16 cellular contexts compared by ENCODE assay signal in genomic region chr6:73264446-73264845, GRCh38. TPM values are rescaled to one million over a fixed set of nuclear protein-coding genes. Genes with fewer than 3 reads are reported as not detected.
A peak's percentile ranks its signal among the peaks of the same experiment; 100 is the strongest.
DNase-seq lines count a peak whose midpoint lies in the region; ATAC-seq and TF ChIP-seq lines count a peak whose summit lies in the region.
"Had no signal": no experiment of that assay in that cellular context is flagged by ENCODE, and none has a peak within 500 bp of the region (broad histone marks: within the 10 kb centered on the region; RNA-seq: fewer than 3 reads in every experiment).

No MANE protein-coding gene starts in this region.

- dilution Hi-C loops in IMR-90 (cut with HindIII; ENCODE audit: low sequenced_read_pairs, unreplicated experiment): no loop called here

- ATAC-seq in IMR-90 (ENCODE audit: low read depth) (no peak), natural killer cell (no peak), left cardiac atrium (no peak)
- no peak for ATAC-seq in activated naive CD8-positive, alpha-beta T cell treated with anti-CD3 and anti-CD28 coated beads, Interleukin-2, amount 50 U/mL, for 24 hours
- ATAC-seq: stimulated activated naive B cell treated with anti-CD40 and anti-IgM and Interleukin-4, amounts not matched to agents 10 μg/mL and 1 μg/mL and 100 μg/mL, for 72 hours had no signal

- peak overlapping the region; percentile 8 for H3K27ac Mint-ChIP-seq in activated naive CD8-positive, alpha-beta T cell treated with anti-CD3 and anti-CD28 coated beads, Interleukin-2, amount 50 U/mL, for 24 hours
- H3K27ac Mint-ChIP-seq in natural killer cell: peak overlapping the region; percentile 21 to 85

- no peaks in the 10 kb centered on the region for H3K9me3 ChIP-seq in IMR-90 (ENCODE audit: control insufficient read depth, insufficient read depth, low read length)
- H3K9me3 ChIP-seq in colonic mucosa: no peaks in the 10 kb centered on the region
- H3K9me3 ChIP-seq: SJSA1 had no signal

- no peak overlapping the region for H3K14ac ChIP-seq in IMR-90 (replicated peaks; ENCODE audit: low read depth, low read length)

- no peaks in the 10 kb centered on the region for H4K20me1 ChIP-seq in IMR-90 (ENCODE audit: insufficient read depth, low read length)

- no peak overlapping the region for H4K8ac ChIP-seq in IMR-90 (ENCODE audit: low read depth in 2 of 2, low read length in 2 of 2)

- no peak overlapping the region for H4K5ac ChIP-seq in IMR-90 (ENCODE audit: low read depth, low read length)

- H3K27ac ChIP-seq in IMR-90 (ENCODE audit: insufficient read depth, low read length) (no peak overlapping the region), colonic mucosa (no peak overlapping the region)
- H3K27ac ChIP-seq: HL-60, SJSA1 had no signal

- H2AK5ac ChIP-seq in IMR-90 (ENCODE audit: low read depth, low read length): no peak overlapping the region

- H3K4me3 ChIP-seq in IMR-90 (ENCODE audit: insufficient read depth, low read depth, low read length) (no peak overlapping the region), colonic mucosa (no peak overlapping the region)

- H3K4me1 ChIP-seq in IMR-90 (ENCODE audit: control insufficient read depth, insufficient read depth, low read length): no peaks in the 10 kb centered on the region
- no peaks in the 10 kb centered on the region for H3K4me1 ChIP-seq in colonic mucosa

- H3K23ac ChIP-seq in IMR-90 (ENCODE audit: low read depth, low read length): no peak overlapping the region

- POLR2A ChIA-PET in IMR-90 (lab: Charles Lee; ENCODE audit: unreplicated experiment): no interaction called here

- no peaks in the 10 kb centered on the region for H3K27me3 ChIP-seq in IMR-90 (ENCODE audit: control insufficient read depth, insufficient read depth, low read length)
- no peaks in the 10 kb centered on the region for H3K27me3 ChIP-seq in colonic mucosa
- H3K27me3 ChIP-seq: SJSA1 had no signal

- no peaks in the 10 kb centered on the region for H3K27me3 Mint-ChIP-seq in activated naive CD8-positive, alpha-beta T cell treated with anti-CD3 and anti-CD28 coated beads, Interleukin-2, amount 50 U/mL, for 24 hours
- H3K27me3 Mint-ChIP-seq in natural killer cell (ENCODE audit: low read depth in 2 of 2): no peaks in the 10 kb centered on the region
- H3K27me3 Mint-ChIP-seq: stimulated activated naive B cell treated with anti-CD40 and anti-IgM and Interleukin-4, amounts not matched to agents 10 μg/mL and 1 μg/mL and 100 μg/mL, for 72 hours had no signal

- H3K4me2 ChIP-seq in IMR-90 (ENCODE audit: low read depth, low read length): no peak overlapping the region

- peaks cover 7% of the 10 kb centered on the region for H3K36me3 ChIP-seq in IMR-90 (ENCODE audit: control insufficient read depth, insufficient read depth, low read length)
- H3K36me3 ChIP-seq in colonic mucosa: no peaks in the 10 kb centered on the region
- H3K36me3 ChIP-seq: SJSA1 had no signal

- intact Hi-C loops in IMR-90 (cut with micrococcal nuclease) (no loop called here), natural killer cell (cut with micrococcal nuclease) (no loop called here), colonic mucosa (cut with DNase I) (no loop called here), left cardiac atrium (cut with DNase I) (no loop called here)

- H3K4me1 Mint-ChIP-seq in activated naive CD8-positive, alpha-beta T cell treated with anti-CD3 and anti-CD28 coated beads, Interleukin-2, amount 50 U/mL, for 24 hours: peaks cover 27% of the 10 kb centered on the region
- peaks cover 24 to 25% of the 10 kb centered on the region in 2 donors for H3K4me1 Mint-ChIP-seq in natural killer cell

- BruUV-seq in IMR-90 (replicated peaks; lab: Mats Ljungman, UMichigan): no TSS peak

- peaks cover 18% of the 10 kb centered on the region for H3K9me1 ChIP-seq in IMR-90 (ENCODE audit: insufficient read depth, low read length)

- in situ Hi-C loops in IMR-90 (cut with MboI; ENCODE audit: low sequenced_read_pairs): no loop called here

- TF ChIP-seq CTCF in IMR-90 (conservative IDR thresholded peaks at IDR 0.05; ENCODE audit: low read depth, low read length): no peak
- no peak for TF ChIP-seq CTCF in natural killer cell (IDR thresholded peaks at IDR 0.05)
- TF ChIP-seq CTCF in colonic mucosa (IDR thresholded peaks at IDR 0.05): no peak

- no peak overlapping the region for H4K91ac ChIP-seq in IMR-90 (ENCODE audit: insufficient read depth, low read depth, low read length)

- TF ChIP-seq RAD21 in IMR-90 (IDR thresholded peaks at IDR 0.05; ENCODE audit: low read length): no peak

- peak overlapping the region; percentile 85 for H3K4me3 Mint-ChIP-seq in activated naive CD8-positive, alpha-beta T cell treated with anti-CD3 and anti-CD28 coated beads, Interleukin-2, amount 50 U/mL, for 24 hours
- peak overlapping the region; percentile 85 for H3K4me3 Mint-ChIP-seq in natural killer cell

- H3K9ac ChIP-seq in IMR-90 (ENCODE audit: low read depth, low read length) (no peak overlapping the region), colonic mucosa (ENCODE audit: low read depth in 2 of 2, low read length in 2 of 2) (no peak overlapping the region)

- no peak for TF ChIP-seq POLR2A in IMR-90 (IDR thresholded peaks at IDR 0.05; ENCODE audit: low read depth, low read length)

- H3K36me3 Mint-ChIP-seq in activated naive CD8-positive, alpha-beta T cell treated with anti-CD3 and anti-CD28 coated beads, Interleukin-2, amount 50 U/mL, for 24 hours (ENCODE audit: low read depth): peaks cover 16% of the 10 kb centered on the region
- no peaks in the 10 kb centered on the region for H3K36me3 Mint-ChIP-seq in natural killer cell

- peaks cover 13 to 24% of the 10 kb centered on the region in 2 experiments; a peak in 3 of 4 replicates for H3K79me1 ChIP-seq in IMR-90 (ENCODE audit: low read depth in 1 of 2, low read length in 2 of 2)

- no peak overlapping the region for H3K4ac ChIP-seq in IMR-90 (ENCODE audit: low read depth, low read length)

- DNase-seq in COLO668 (lab: John Stamatoyannopoulos, UW; ENCODE audit: unreplicated experiment) (peak; percentile 17), IMR-90 (no peak), natural killer cell (no peak), NCI-H748 treated with DMSO at 0.1 percent for 48 hours (lab: John Stamatoyannopoulos, UW) (no peak), colonic mucosa (no peak), left cardiac atrium (no peak), retina (no peak)
- DNase-seq in activated naive CD8-positive, alpha-beta T cell treated with anti-CD3 and anti-CD28 coated beads, Interleukin-2, amount 50 U/mL, for 24 hours: no peak
- DNase-seq: cerebellar nuclear complex; DMS79; mesenchymal stem cell; NCI-H2029; stimulated activated naive B cell treated with anti-CD40 and anti-IgM and Interleukin-4, amounts not matched to agents 10 μg/mL and 1 μg/mL and 100 μg/mL, for 72 hours had no signal

- CTCF ChIA-PET in IMR-90 (lab: Yijun Ruan, JAX): interaction anchor here (0.6 kb wide), 1 partner anchor 1120 kb away, joined by 3 read pairs; no protein-coding TSS in a partner anchor

- H3K18ac ChIP-seq in IMR-90 (ENCODE audit: low read depth, low read length): no peak overlapping the region

- no peak overlapping the region for H2BK20ac ChIP-seq in IMR-90 (ENCODE audit: low read depth, low read length)

- H2AFZ ChIP-seq in IMR-90 (replicated peaks; ENCODE audit: low read length, poor library complexity): no peak overlapping the region

- peak overlapping the region; percentile 74 for H2AK9ac ChIP-seq in IMR-90 (replicated peaks; ENCODE audit: low read depth, low read length, poor library complexity)

- H3K9me3 Mint-ChIP-seq in activated naive CD8-positive, alpha-beta T cell treated with anti-CD3 and anti-CD28 coated beads, Interleukin-2, amount 50 U/mL, for 24 hours: no peaks in the 10 kb centered on the region
- no peaks in the 10 kb centered on the region for H3K9me3 Mint-ChIP-seq in natural killer cell
- H3K9me3 Mint-ChIP-seq: stimulated activated naive B cell treated with anti-CD40 and anti-IgM and Interleukin-4, amounts not matched to agents 10 μg/mL and 1 μg/mL and 100 μg/mL, for 72 hours had no signal

- H3K56ac ChIP-seq in IMR-90 (ENCODE audit: extremely low read depth, insufficient read depth, low read length): no peak overlapping the region

- WGBS in IMR-90 (ENCODE audit: extremely low coverage in 2 of 2, insufficient read length in 1 of 2), 2 experiments: 100% methylated on average over 3 of the region's 3 CpGs; no CpG with 5 or more reads in 1 of the 2 experiments

- H2BK120ac ChIP-seq in IMR-90 (ENCODE audit: low read depth, low read length): no peak overlapping the region

- no peak overlapping the region for H2BK15ac ChIP-seq in IMR-90 (ENCODE audit: low read depth, low read length)

- H2BK5ac ChIP-seq in IMR-90 (ENCODE audit: low read depth, low read length, poor library complexity, severe bottlenecking): no peak overlapping the region

TF ChIP-seq in IMR-90, 13 proteins besides CTCF, POLR2A, EP300 and RAD21 (continues in another document):
- TF ChIP-seq USF2 (IDR thresholded peaks at IDR 0.05; ENCODE audit: low read depth, low read length) (no peak), MAZ (IDR thresholded peaks at IDR 0.05; ENCODE audit: borderline replicate concordance, low read depth, low read length) (no peak), NFE2L2 (IDR thresholded peaks at IDR 0.05; ENCODE audit: low read depth, low read length) (no peak), MAFK (IDR thresholded peaks at IDR 0.05; ENCODE audit: low read depth, low read length) (no peak), RCOR1 (IDR thresholded peaks at IDR 0.05; ENCODE audit: insufficient replicate concordance, low read length) (no peak)

RNA-seq across cellular contexts. Expression of gene KHDC1, which starts 1.4 kb away (rescaled TPM):
- total RNA-seq in IMR-90 (2012; rRNA removed): 1.6 and 1.7 TPM in 2 replicates
- polyA plus RNA-seq in IMR-90 (2012; rRNA removed): 4.1 and 5.5 TPM in 2 replicates
- polyA plus RNA-seq in IMR-90 (2012; cell fraction: cytosol; rRNA removed): 5.1 and 6.4 TPM in 2 replicates
- 13.5 and 15.3 TPM in 2 replicates for polyA plus RNA-seq in IMR-90 (2012; cell fraction: nucleus; rRNA removed; ENCODE audit: low replicate concordance)
- total RNA-seq in natural killer cell: 1 to 10 TPM; 1.8 to 4.1 (median 2.9) TPM
- 1 to 10 TPM in 1 of 2 donors, under 1 TPM in 1; 0.69 to 1.8 TPM for total RNA-seq in colonic mucosa
- total RNA-seq in left cardiac atrium: 1 to 10 TPM; 2.1 to 4.1 TPM

RNA-seq across cellular contexts. Expression of gene KHDC1L, which starts 39.1 kb away (rescaled TPM):
- total RNA-seq in IMR-90 (2012; rRNA removed) (0.18 TPM in 1 of 2 replicates, not detected in the other), natural killer cell (1 to 10 TPM in 1 of 3 donors, under 1 TPM in 1, not detected in 1; 0.45 to 2.1 TPM), colonic mucosa (not detected), left cardiac atrium (not detected)
- 0.22 and 0.68 TPM in 2 replicates for polyA plus RNA-seq in IMR-90 (2012; rRNA removed)
- polyA plus RNA-seq in IMR-90 (2012; cell fraction: cytosol; rRNA removed): not detected in 2 replicates
- 3.9 and 4.8 TPM in 2 replicates for polyA plus RNA-seq in IMR-90 (2012; cell fraction: nucleus; rRNA removed; ENCODE audit: low replicate concordance)
- total RNA-seq: H4, SJSA1 had no signal
